In the genomic region with DNA sequence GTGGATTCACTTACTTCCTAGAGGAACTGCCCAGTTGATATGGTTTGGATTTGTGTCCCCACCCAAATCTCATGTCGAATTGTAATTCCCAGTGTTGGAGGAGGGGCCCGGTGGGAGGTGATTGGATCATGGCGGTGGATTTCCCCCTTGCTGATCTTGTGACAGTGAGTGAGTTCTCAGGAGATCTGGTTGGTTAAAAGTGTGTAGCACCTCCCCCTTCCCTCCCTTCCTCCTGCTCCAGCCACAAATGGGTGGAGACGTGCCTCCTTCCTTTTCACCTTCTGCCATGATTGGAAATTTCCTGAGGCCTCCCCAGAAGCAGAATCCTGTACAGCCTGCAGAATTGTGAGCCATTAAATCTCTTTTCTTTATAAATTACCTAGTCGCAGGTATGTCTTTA, we compare ENCODE assay signal across 9 cellular contexts. TPM values are rescaled to one million over a fixed set of nuclear protein-coding genes. Genes with fewer than 3 reads are reported as not detected.
"Had no signal": no experiment of that assay in that cellular context is flagged by ENCODE, and none has a peak within 500 bp of the region (broad histone marks: within the 10 kb centered on the region; RNA-seq: fewer than 3 reads in every experiment).

No MANE protein-coding gene starts in this region.

RNA-seq across cellular contexts. Expression of a gene that starts 30.5 kb away (rescaled TPM):
- total RNA-seq: activated CD4-positive, alpha-beta T cell treated with anti-CD3 and anti-CD28 coated beads for 36 hours; activated CD4-positive, alpha-beta T cell treated with anti-CD3 and anti-CD28 coated beads, Interleukin-2, amount 10 ng/mL, durations not matched to agents 7 days and 5 days; activated CD8-positive, alpha-beta T cell treated with anti-CD3 and anti-CD28 coated beads, Interleukin-2, amount 10 ng/mL, durations not matched to agents 7 days and 5 days; activated naive CD8-positive, alpha-beta T cell treated with anti-CD3 and anti-CD28 coated beads, Interleukin-2, amount 10 ng/mL, durations not matched to agents 7 days and 5 days; activated T-helper 2 cell treated with anti-CD3 and anti-CD28 coated beads, Interferon-gamma antibody, Interleukin-2, Interleukin-4, amounts not matched to agents 10 μg/mL and 5 μg/mL and 100 μg/mL, durations not matched to agents 14 hours and 24 hours and 36 hours; ascending aorta; body of pancreas; OCI-LY7; Right ventricle myocardium superior had no signal
